In genomic region chr7:73715648-73716317, GRCh38 we compare ENCODE assay signal across 9 cellular contexts. TPM values are rescaled to one million over a fixed set of nuclear protein-coding genes. Genes with fewer than 3 reads are reported as not detected.
DNase-seq lines count a peak whose midpoint lies in the region; ATAC-seq and TF ChIP-seq lines count a peak whose summit lies in the region.
"Had no signal": no experiment of that assay in that cellular context is flagged by ENCODE, and none has a peak within 500 bp of the region (broad histone marks: within the 10 kb centered on the region; RNA-seq: fewer than 3 reads in every experiment).

No MANE protein-coding gene starts in this region.

- no peak overlapping the region for H2BK15ac ChIP-seq in mesenchymal stem cell (ENCODE audit: low read depth, poor library complexity, severe bottlenecking)

- peak overlapping the region; percentile 51 for H3K4me3 Mint-ChIP-seq in activated naive CD4-positive, alpha-beta T cell treated with anti-CD3 and anti-CD28 coated beads, Interleukin-2, amount 50 U/mL, for 24 hours
- H3K4me3 Mint-ChIP-seq: activated naive CD8-positive, alpha-beta T cell treated with anti-CD3 and anti-CD28 coated beads, Interleukin-2, amount 10 ng/mL, durations not matched to agents 7 days and 5 days had no signal

- H3K4me3 ChIP-seq in cardiac muscle cell (no peak overlapping the region), mesenchymal stem cell (ENCODE audit: insufficient read depth in 1 of 2, low read depth in 1 of 2, low read length in 2 of 2) (peak overlapping the region in 1 of 2 experiments; percentile 55)

- H3K27me3 Mint-ChIP-seq in activated naive CD4-positive, alpha-beta T cell treated with anti-CD3 and anti-CD28 coated beads, Interleukin-2, amount 50 U/mL, for 24 hours = peaks cover 2% of the 10 kb centered on the region

- peak overlapping the region in 1 of 2 experiments; percentile 85 for H2BK12ac ChIP-seq in mesenchymal stem cell (ENCODE audit: low read length in 2 of 2)

- ATAC-seq in left ventricle myocardium superior = no peak
- ATAC-seq in HG02852 (IDR thresholded peaks at IDR 0.05; ENCODE audit: unreplicated experiment) = no peak
- no peak for ATAC-seq in HG03520 (IDR thresholded peaks at IDR 0.05; ENCODE audit: unreplicated experiment)

- H3K4me1 Mint-ChIP-seq in activated naive CD4-positive, alpha-beta T cell treated with anti-CD3 and anti-CD28 coated beads, Interleukin-2, amount 50 U/mL, for 24 hours = peaks cover 31% of the 10 kb centered on the region

- intact Hi-C loops in left ventricle myocardium superior (cut with micrococcal nuclease) = no loop called here

- H3K18ac ChIP-seq in mesenchymal stem cell (ENCODE audit: low read depth in 1 of 2, low read length in 2 of 2) = peak overlapping the region in 1 of 2 experiments; percentile 77

- no peak for TF ChIP-seq CTCF in cardiac muscle cell (IDR thresholded peaks at IDR 0.05; ENCODE audit: low read depth, low read length)

- H3K4me1 ChIP-seq in cardiac muscle cell (ENCODE audit: low read depth) (no peaks in the 10 kb centered on the region), mesenchymal stem cell (ENCODE audit: control insufficient read depth, insufficient read depth, low read depth, low read length) (peaks cover 59% of the 10 kb centered on the region)

- peak overlapping the region in 1 of 2 experiments; percentile 39 for H3K14ac ChIP-seq in mesenchymal stem cell (ENCODE audit: low read length in 2 of 2)

- 28% methylated on average over 15 of the region's 16 CpGs for WGBS in mesenchymal stem cell

- H2AK5ac ChIP-seq in mesenchymal stem cell (ENCODE audit: low read length, severe bottlenecking) = peak overlapping the region; percentile 56

- H4K91ac ChIP-seq in mesenchymal stem cell (ENCODE audit: low read length) = peak overlapping the region; percentile 74

- no peaks in the 10 kb centered on the region for H3K9me3 Mint-ChIP-seq in activated naive CD4-positive, alpha-beta T cell treated with anti-CD3 and anti-CD28 coated beads, Interleukin-2, amount 50 U/mL, for 24 hours
- H3K9me3 Mint-ChIP-seq: activated naive CD8-positive, alpha-beta T cell treated with anti-CD3 and anti-CD28 coated beads, Interleukin-2, amount 10 ng/mL, durations not matched to agents 7 days and 5 days had no signal

- no peak overlapping the region for H3K23ac ChIP-seq in mesenchymal stem cell (ENCODE audit: low read length in 2 of 2)

- DNase-seq in cardiac muscle cell (ENCODE audit: low read depth in 1 of 2, low spot score in 1 of 2) = peak; percentile 22 to 83
- no peak for DNase-seq in left ventricle myocardium superior
- DNase-seq in NCI-H460 (ENCODE audit: extremely low read depth, low read depth) = peak; percentile 97
- peak; percentile 97 for DNase-seq in mesenchymal stem cell
- no peak for DNase-seq in caudate nucleus (lab: John Stamatoyannopoulos, UW)
- DNase-seq: activated naive CD8-positive, alpha-beta T cell treated with anti-CD3 and anti-CD28 coated beads, Interleukin-2, amount 10 ng/mL, durations not matched to agents 7 days and 5 days had no signal

- H3K4me2 ChIP-seq in mesenchymal stem cell (ENCODE audit: low read length, poor library complexity, severe bottlenecking) = peak overlapping the region; percentile 35

- H3K4ac ChIP-seq in mesenchymal stem cell (ENCODE audit: low read depth in 1 of 2, low read length in 2 of 2) = peak overlapping the region in 1 of 2 experiments; percentile 60

- H3K27me3 ChIP-seq in cardiac muscle cell (peaks cover 7% of the 10 kb centered on the region), mesenchymal stem cell (ENCODE audit: control insufficient read depth in 1 of 2, insufficient read depth in 1 of 2, low read length in 2 of 2) (no peaks in the 10 kb centered on the region)

- no peak overlapping the region for H2AFZ ChIP-seq in mesenchymal stem cell (ENCODE audit: low read depth, low read length)

- peak overlapping the region; percentile 64 for H3K9ac ChIP-seq in mesenchymal stem cell (ENCODE audit: low read length)

- H3K36me3 Mint-ChIP-seq in activated naive CD4-positive, alpha-beta T cell treated with anti-CD3 and anti-CD28 coated beads, Interleukin-2, amount 50 U/mL, for 24 hours = peaks cover 2% of the 10 kb centered on the region
- H3K36me3 Mint-ChIP-seq: activated naive CD8-positive, alpha-beta T cell treated with anti-CD3 and anti-CD28 coated beads, Interleukin-2, amount 10 ng/mL, durations not matched to agents 7 days and 5 days had no signal

- H2BK5ac ChIP-seq in mesenchymal stem cell (ENCODE audit: low read depth, low read length, poor library complexity, severe bottlenecking) = peak overlapping the region; percentile 35

- peak overlapping the region; percentile 67 for H4K8ac ChIP-seq in mesenchymal stem cell (ENCODE audit: low read length)

- no peaks in the 10 kb centered on the region for H3K9me3 ChIP-seq in cardiac muscle cell (ENCODE audit: low read depth)
- no peaks in the 10 kb centered on the region for H3K9me3 ChIP-seq in mesenchymal stem cell (ENCODE audit: control insufficient read depth, low read length)

- no peak overlapping the region for H2BK120ac ChIP-seq in mesenchymal stem cell (ENCODE audit: low read depth, low read length)

- no peaks in the 10 kb centered on the region for H3K79me1 ChIP-seq in mesenchymal stem cell (replicated peaks; ENCODE audit: low read length, poor library complexity, severe bottlenecking)

- H3K27ac Mint-ChIP-seq in activated naive CD4-positive, alpha-beta T cell treated with anti-CD3 and anti-CD28 coated beads, Interleukin-2, amount 50 U/mL, for 24 hours = no peak overlapping the region
- H3K27ac Mint-ChIP-seq: activated naive CD8-positive, alpha-beta T cell treated with anti-CD3 and anti-CD28 coated beads, Interleukin-2, amount 10 ng/mL, durations not matched to agents 7 days and 5 days had no signal

- no peaks in the 10 kb centered on the region for H3K36me3 ChIP-seq in cardiac muscle cell
- H3K36me3 ChIP-seq in mesenchymal stem cell (ENCODE audit: control insufficient read depth in 1 of 2, insufficient read depth in 2 of 2, low read depth in 1 of 2, low read length in 2 of 2) = peaks cover 28 to 35% of the 10 kb centered on the region in 2 experiments

- H3K27ac ChIP-seq in cardiac muscle cell (peak overlapping the region; percentile 13), mesenchymal stem cell (ENCODE audit: low read length, poor library complexity, severe bottlenecking) (peak overlapping the region; percentile 95), caudate nucleus (ENCODE audit: low read depth, low read length) (no peak overlapping the region)

RNA-seq across cellular contexts. Expression of gene STX1A, which starts 3.7 kb away (rescaled TPM):
- total RNA-seq in cardiac muscle cell (14.4 and 20.6 TPM in 2 replicates), left ventricle myocardium superior (3.0 TPM)
- polyA plus RNA-seq in cardiac muscle cell = 9.8 and 11.8 TPM in 2 replicates
- 63.4 and 66.3 TPM in 2 replicates for total RNA-seq in NCI-H460 (2014; rRNA removed; shearing (Covaris generic))
- 179 and 191 TPM in 2 replicates for polyA plus RNA-seq in NCI-H460 (2014; cell fraction: nucleus; rRNA removed)
- 10.0 TPM for polyA plus RNA-seq in mesenchymal stem cell (2013, experiment 1 of 2)
- 9.9 TPM for polyA plus RNA-seq in mesenchymal stem cell (2013, experiment 2 of 2)

RNA-seq across cellular contexts. Expression of gene ABHD11, which starts 22.8 kb away (rescaled TPM):
- total RNA-seq in cardiac muscle cell = 30.9 and 48.9 TPM in 2 replicates
- polyA plus RNA-seq in cardiac muscle cell = 42.2 and 59.6 TPM in 2 replicates
- total RNA-seq in left ventricle myocardium superior = 24.0 TPM
- total RNA-seq in NCI-H460 (2014; rRNA removed; shearing (Covaris generic)) = 9.6 and 10.7 TPM in 2 replicates
- polyA plus RNA-seq in NCI-H460 (2014; cell fraction: nucleus; rRNA removed) = 54.5 and 69.7 TPM in 2 replicates
- polyA plus RNA-seq in mesenchymal stem cell (2013, experiment 1 of 2) = 7.2 TPM
- 7.1 TPM for polyA plus RNA-seq in mesenchymal stem cell (2013, experiment 2 of 2)

RNA-seq across cellular contexts. Expression of gene BUD23, which starts 32.4 kb away (rescaled TPM):
- total RNA-seq in cardiac muscle cell (63.9 and 100.0 TPM in 2 replicates), left ventricle myocardium superior (79.8 TPM)
- 141 and 170 TPM in 2 replicates for polyA plus RNA-seq in cardiac muscle cell
- total RNA-seq in NCI-H460 (2014; rRNA removed; shearing (Covaris generic)) = 187 and 231 TPM in 2 replicates
- 84.2 and 85.7 TPM in 2 replicates for polyA plus RNA-seq in NCI-H460 (2014; cell fraction: nucleus; rRNA removed)
- polyA plus RNA-seq in mesenchymal stem cell (2013, experiment 1 of 2) = 75.0 TPM
- 76.6 TPM for polyA plus RNA-seq in mesenchymal stem cell (2013, experiment 2 of 2)

RNA-seq across cellular contexts. Expression of gene DNAJC30, which starts 32.5 kb away (rescaled TPM):
- 9.9 and 10.1 TPM in 2 replicates for total RNA-seq in cardiac muscle cell
- 23.4 and 24.3 TPM in 2 replicates for polyA plus RNA-seq in cardiac muscle cell
- total RNA-seq in left ventricle myocardium superior = 13.2 TPM
- 2.8 and 3.5 TPM in 2 replicates for total RNA-seq in NCI-H460 (2014; rRNA removed; shearing (Covaris generic))
- polyA plus RNA-seq in NCI-H460 (2014; cell fraction: nucleus; rRNA removed) = 2.7 and 3.5 TPM in 2 replicates
- polyA plus RNA-seq in mesenchymal stem cell (2013, experiment 1 of 2) = 11.8 TPM
- 12.1 TPM for polyA plus RNA-seq in mesenchymal stem cell (2013, experiment 2 of 2)

RNA-seq across cellular contexts. Expression of gene VPS37D, which starts 48.2 kb away (rescaled TPM):
- 31.0 and 32.0 TPM in 2 replicates for total RNA-seq in cardiac muscle cell
- polyA plus RNA-seq in cardiac muscle cell = 14.6 and 19.8 TPM in 2 replicates
- total RNA-seq in left ventricle myocardium superior = 3.3 TPM
- total RNA-seq in NCI-H460 (2014; rRNA removed; shearing (Covaris generic)) = 3.6 and 5.4 TPM in 2 replicates
- polyA plus RNA-seq in NCI-H460 (2014; cell fraction: nucleus; rRNA removed) = 2.5 and 3.7 TPM in 2 replicates
- polyA plus RNA-seq in mesenchymal stem cell (2013, experiment 1 of 2) = 3.1 TPM
- polyA plus RNA-seq in mesenchymal stem cell (2013, experiment 2 of 2) = 2.9 TPM

Comparison
In these comparisons a context has a peak if more than half of its experiments do, and no peak if none do; other contexts are left out.
1. DNase-seq: peak in cardiac muscle cell (2 of 2), NCI-H460 (single experiment) and mesenchymal stem cell (single experiment); none in left ventricle myocardium superior (single experiment) and caudate nucleus (0 of 61).